ENCODE assay signal across 8 cellular contexts in the genomic region with DNA sequence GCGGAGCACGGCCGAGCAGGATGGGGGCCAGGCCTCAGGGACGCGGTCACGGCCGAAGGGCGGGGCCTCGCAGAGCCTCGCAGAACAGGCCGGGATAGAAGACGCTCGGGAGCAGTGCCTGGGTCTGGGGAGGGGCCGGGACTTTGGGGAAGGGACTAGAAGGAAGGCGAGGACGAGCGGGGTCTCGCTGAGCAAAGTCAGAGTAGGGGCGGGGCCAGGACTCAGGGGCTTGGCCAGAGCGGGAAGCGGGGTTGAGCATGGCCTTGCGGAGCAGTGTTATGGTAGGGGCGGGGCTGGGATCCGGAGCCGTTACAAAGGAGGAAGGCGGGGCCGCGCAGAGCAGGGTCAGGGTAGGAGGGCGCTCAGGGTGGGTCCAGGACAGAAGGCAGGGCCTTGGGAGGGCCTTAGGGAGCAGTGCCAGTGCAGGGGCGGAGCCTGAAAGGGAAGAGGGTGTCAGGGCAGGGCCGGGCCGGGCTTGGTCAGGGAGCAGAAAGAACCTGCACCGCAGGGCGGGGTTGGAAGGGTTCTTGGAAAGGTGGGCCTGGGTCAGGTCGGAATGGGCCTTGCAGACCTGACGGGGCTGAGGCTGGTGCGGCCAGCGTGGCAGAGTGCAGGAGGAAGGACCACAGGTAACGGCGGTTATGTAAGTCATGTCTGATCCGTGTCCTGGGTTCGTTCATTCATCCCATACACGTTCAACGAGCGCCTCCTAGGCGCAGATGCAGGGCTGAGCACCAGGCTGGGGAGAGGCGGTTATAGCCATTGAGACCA. TPM values are rescaled to one million over a fixed set of nuclear protein-coding genes. Genes with fewer than 3 reads are reported as not detected.
DNase-seq lines count a peak whose midpoint lies in the region; ATAC-seq and TF ChIP-seq lines count a peak whose summit lies in the region.

No MANE protein-coding gene starts in this region.

- H3K4me3 ChIP-seq in Peyer's patch (peak overlapping the region; percentile 57 to 63 (median 58)), fibroblast of mammary gland (ENCODE audit: control insufficient read depth, low read depth, low read length) (peak overlapping the region; percentile 54)

- no peak for TF ChIP-seq POLR2A in Peyer's patch (IDR thresholded peaks at IDR 0.05)

- H3K9me3 ChIP-seq in Peyer's patch, result no peaks in the 10 kb centered on the region

- peaks cover 0 to 32% (median 0%) of the 10 kb centered on the region in 3 donors for H3K36me3 ChIP-seq in Peyer's patch

- peaks cover 7 to 25% of the 10 kb centered on the region in 2 donors for H3K4me1 Mint-ChIP-seq in natural killer cell

- H3K27ac Mint-ChIP-seq in natural killer cell, result peak overlapping the region; percentile 81 to 84

- no peaks in the 10 kb centered on the region for H3K27me3 ChIP-seq in Peyer's patch

- peak overlapping the region; percentile 60 to 79 (median 68) for H3K27ac ChIP-seq in Peyer's patch

- peak overlapping the region; percentile 90 for H3K4me3 Mint-ChIP-seq in natural killer cell

- TF ChIP-seq CTCF in Peyer's patch (IDR thresholded peaks at IDR 0.05), result peak in 4 of 6 experiments; percentile 50 to 63 (median 62)
- peak; percentile 57 for TF ChIP-seq CTCF in fibroblast of mammary gland (conservative IDR thresholded peaks at IDR 0.05; ENCODE audit: control insufficient read depth, insufficient read depth, low read depth, low read length)
- TF ChIP-seq CTCF in natural killer cell (IDR thresholded peaks at IDR 0.05), result peak; percentile 40

- intact Hi-C loops in natural killer cell (cut with micrococcal nuclease), result no loop called here

- ATAC-seq in GM21576 (IDR thresholded peaks at IDR 0.05; ENCODE audit: unreplicated experiment) (peak; percentile 67), natural killer cell (peak; percentile 65 to 82 (median 71))

- H3K4me1 ChIP-seq in Peyer's patch, result peaks cover 6 to 19% (median 13%) of the 10 kb centered on the region in 4 donors

- peak; percentile 74 for DNase-seq in DMS53 treated with DMSO at 0.1 percent for 48 hours (lab: John Stamatoyannopoulos, UW; ENCODE audit: unreplicated experiment)
- DNase-seq in Peyer's patch, result peak; percentile 94 to 98 (median 97)
- DNase-seq in activated T-helper 1 cell treated with Interleukin-2 at 50 U/mL for 16 hours (ENCODE audit: low read depth), result peak; percentile 64
- peak; percentile 90 for DNase-seq in fibroblast of mammary gland (ENCODE audit: low read depth)
- peak; percentile 76 for DNase-seq in natural killer cell
- DNase-seq in stimulated activated naive CD4-positive, alpha-beta T cell (lab: John Stamatoyannopoulos, UW), result peak; percentile 71 to 85 (median 84)

- TF ChIP-seq EP300 in Ishikawa (IDR thresholded peaks at IDR 0.05; ENCODE audit: borderline replicate concordance), result no peak

- no peaks in the 10 kb centered on the region for H3K27me3 Mint-ChIP-seq in natural killer cell (ENCODE audit: low read depth in 2 of 2)

- no peaks in the 10 kb centered on the region for H3K9me3 Mint-ChIP-seq in natural killer cell

- peak; percentile 85 for TF ChIP-seq RAD21 in Ishikawa (IDR thresholded peaks at IDR 0.05; ENCODE audit: low read depth)

- no peaks in the 10 kb centered on the region for H3K36me3 Mint-ChIP-seq in natural killer cell

TF ChIP-seq in Ishikawa, 13 proteins besides CTCF, POLR2A, EP300 and RAD21:
- TF ChIP-seq, protein P1, sequence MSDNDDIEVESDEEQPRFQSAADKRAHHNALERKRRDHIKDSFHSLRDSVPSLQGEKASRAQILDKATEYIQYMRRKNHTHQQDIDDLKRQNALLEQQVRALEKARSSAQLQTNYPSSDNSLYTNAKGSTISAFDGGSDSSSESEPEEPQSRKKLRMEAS (IDR thresholded peaks at IDR 0.05), result peak; percentile 9; the same call in 1 of the 2 replicates
- no peak for TF ChIP-seq TEAD4 (IDR thresholded peaks at IDR 0.05)
TF ChIP-seq in Ishikawa: peak in this region for 1.

RNA-seq across cellular contexts. Expression of gene ATP8B3, which starts 0.5 kb away (rescaled TPM):
- total RNA-seq in Peyer's patch, result 1 to 10 TPM in 1 of 4 donors, under 1 TPM in 2, not detected in 1; 0.35 to 4.5 (median 0.94) TPM
- 10 to 100 TPM in 2 of 3 donors, 1 to 10 TPM in 1; 5.3 to 11.5 (median 11.2) TPM for total RNA-seq in natural killer cell

RNA-seq across cellular contexts. Expression of gene REXO1, which starts 35.7 kb away (rescaled TPM):
- total RNA-seq in Peyer's patch (100 to 1,000 TPM in 1 of 4 donors, 10 to 100 TPM in 3; 47.0 to 101 (median 57.2) TPM), natural killer cell (10 to 100 TPM; 90.7 to 91.7 (median 91.5) TPM)

RNA-seq across cellular contexts. Expression of gene KLF16, which starts 50.8 kb away (rescaled TPM):
- 10 to 100 TPM; 10.3 to 18.2 (median 14.8) TPM for total RNA-seq in Peyer's patch
- total RNA-seq in natural killer cell, result 10 to 100 TPM; 29.1 to 38.4 (median 34.8) TPM

RNA-seq across cellular contexts. Expression of gene ONECUT3, which starts 59.3 kb away (rescaled TPM):
- under 1 TPM in 2 of 4 donors, not detected in 2; 0.27 to 0.28 TPM for total RNA-seq in Peyer's patch
- total RNA-seq in natural killer cell, result not detected

Comparison
In these comparisons a context has a peak if more than half of its experiments do, and no peak if none do; other contexts are left out.
1. Peak in every context shown above with its lines: DNase-seq, ATAC-seq, H3K4me3 ChIP-seq and H3K27ac ChIP-seq.